In the genomic region with DNA sequence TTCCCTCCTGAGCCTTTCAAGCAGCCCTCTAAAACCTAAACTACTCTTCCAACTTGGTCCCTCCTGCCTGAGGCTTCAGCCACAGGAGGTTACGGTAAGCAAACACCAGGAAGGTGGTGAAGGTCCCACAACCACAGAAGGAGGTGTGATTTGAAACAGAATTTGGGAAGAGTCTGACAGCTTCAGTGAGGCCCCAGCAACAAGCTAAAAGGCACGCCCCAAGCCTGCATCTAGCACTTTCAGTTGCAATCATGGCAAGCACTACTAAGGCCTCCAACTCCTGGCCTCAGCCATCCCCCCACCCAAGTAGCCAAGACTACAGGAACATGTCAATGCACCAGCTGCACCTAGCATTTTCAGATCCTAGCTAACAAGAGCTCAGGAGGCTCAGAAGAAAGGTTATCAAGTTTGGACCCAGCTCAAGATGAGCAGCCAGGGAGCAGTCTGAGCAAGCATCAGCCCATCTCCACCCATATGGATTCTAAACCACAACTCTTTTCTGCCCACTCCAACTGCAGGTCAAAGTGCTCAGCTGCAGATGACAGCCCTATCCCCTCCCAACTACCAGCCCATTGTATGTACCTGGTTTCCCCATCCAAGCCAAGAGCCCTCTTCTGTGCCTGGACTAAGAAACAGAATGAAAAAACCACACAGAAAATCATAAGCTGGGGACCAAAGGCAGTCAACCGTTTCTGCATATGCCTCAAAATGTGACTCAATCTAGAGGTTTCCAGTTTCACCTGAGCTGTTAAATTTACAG, we compare ENCODE assay signal across 1 cellular context.
TF ChIP-seq lines count a peak whose summit lies in the region.

No MANE protein-coding gene starts in this region.

TF ChIP-seq in PFSK-1, 5 proteins besides CTCF, POLR2A, EP300 and RAD21:
- TF ChIP-seq, protein P1, sequence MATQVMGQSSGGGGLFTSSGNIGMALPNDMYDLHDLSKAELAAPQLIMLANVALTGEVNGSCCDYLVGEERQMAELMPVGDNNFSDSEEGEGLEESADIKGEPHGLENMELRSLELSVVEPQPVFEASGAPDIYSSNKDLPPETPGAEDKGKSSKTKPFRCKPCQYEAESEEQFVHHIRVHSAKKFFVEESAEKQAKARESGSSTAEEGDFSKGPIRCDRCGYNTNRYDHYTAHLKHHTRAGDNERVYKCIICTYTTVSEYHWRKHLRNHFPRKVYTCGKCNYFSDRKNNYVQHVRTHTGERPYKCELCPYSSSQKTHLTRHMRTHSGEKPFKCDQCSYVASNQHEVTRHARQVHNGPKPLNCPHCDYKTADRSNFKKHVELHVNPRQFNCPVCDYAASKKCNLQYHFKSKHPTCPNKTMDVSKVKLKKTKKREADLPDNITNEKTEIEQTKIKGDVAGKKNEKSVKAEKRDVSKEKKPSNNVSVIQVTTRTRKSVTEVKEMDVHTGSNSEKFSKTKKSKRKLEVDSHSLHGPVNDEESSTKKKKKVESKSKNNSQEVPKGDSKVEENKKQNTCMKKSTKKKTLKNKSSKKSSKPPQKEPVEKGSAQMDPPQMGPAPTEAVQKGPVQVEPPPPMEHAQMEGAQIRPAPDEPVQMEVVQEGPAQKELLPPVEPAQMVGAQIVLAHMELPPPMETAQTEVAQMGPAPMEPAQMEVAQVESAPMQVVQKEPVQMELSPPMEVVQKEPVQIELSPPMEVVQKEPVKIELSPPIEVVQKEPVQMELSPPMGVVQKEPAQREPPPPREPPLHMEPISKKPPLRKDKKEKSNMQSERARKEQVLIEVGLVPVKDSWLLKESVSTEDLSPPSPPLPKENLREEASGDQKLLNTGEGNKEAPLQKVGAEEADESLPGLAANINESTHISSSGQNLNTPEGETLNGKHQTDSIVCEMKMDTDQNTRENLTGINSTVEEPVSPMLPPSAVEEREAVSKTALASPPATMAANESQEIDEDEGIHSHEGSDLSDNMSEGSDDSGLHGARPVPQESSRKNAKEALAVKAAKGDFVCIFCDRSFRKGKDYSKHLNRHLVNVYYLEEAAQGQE (IDR thresholded peaks at IDR 0.05; ENCODE audit: insufficient read depth in 1 of 2, low read depth in 2 of 2, low read length in 2 of 2) = no peak
- TF ChIP-seq TAF1 (IDR thresholded peaks at IDR 0.05; ENCODE audit: borderline replicate concordance, insufficient read depth, low read length) (0 out of 2 replicates have a peak, but pooled peaks have one; percentile 34), SIN3A (IDR thresholded peaks at IDR 0.05; ENCODE audit: borderline replicate concordance, insufficient read depth, low read length) (no peak; the same call in 1 of the 2 replicates)
